Comparison of ENCODE assay signal across 34 cellular contexts in genomic region chr2:13901526-13901925, GRCh38.
"Had no signal": no experiment of that assay in that cellular context is flagged by ENCODE, and none has a peak within 500 bp of the region (broad histone marks: within the 10 kb centered on the region; RNA-seq: fewer than 3 reads in every experiment).

No MANE protein-coding gene starts in this region.

- H3K9me3 ChIP-seq: MG63 had no signal

- H3K36me3 ChIP-seq: MG63 had no signal

- H3K4me3 ChIP-seq: MG63 had no signal

- DNase-seq: Karpas-422, Kasumi-1, MG63, MM.1S, MV-4-11, NCI-H1048, NCI-H1092, NCI-H1092 treated with DMSO at 0.1 percent for 48 hours, NCI-H1105, NCI-H1105 treated with DMSO at 0.1 percent for 48 hours, NCI-H1417, NCI-H1417 treated with DMSO at 0.1 percent for 48 hours, NCI-H1436, NCI-H1436 treated with DMSO at 0.1 percent for 48 hours, NCI-H146, NCI-H1694, NCI-H1694 treated with DMSO at 0.1 percent for 48 hours, NCI-H187, NCI-H187 treated with DMSO at 0.1 percent for 48 hours, NCI-H1930, NCI-H2029, NCI-H2029 treated with DMSO at 0.1 percent for 48 hours, NCI-H2081, NCI-H2081 treated with DMSO at 0.1 percent for 48 hours, NCI-H2107, NCI-H2171, NCI-H2171 treated with DMSO at 0.1 percent for 48 hours, NCI-H2227 treated with DMSO at 0.1 percent for 48 hours, NCI-H226, NCI-H345, NCI-H446, NCI-H446 treated with DMSO at 0.1 percent for 48 hours, NCI-H510A, NCI-H510A treated with DMSO at 0.1 percent for 48 hours had no signal

- H3K27me3 ChIP-seq: MG63 had no signal
